Comparison of ENCODE assay signal across 8 cellular contexts in genomic region chr1:36350659-36351171, GRCh38. TPM values are rescaled to one million over a fixed set of nuclear protein-coding genes. Genes with fewer than 3 reads are reported as not detected.
A peak's percentile ranks its signal among the peaks of the same experiment; 100 is the strongest.
DNase-seq lines count a peak whose midpoint lies in the region; ATAC-seq and TF ChIP-seq lines count a peak whose summit lies in the region.

No MANE protein-coding gene starts in this region.

- no peak for TF ChIP-seq CTCF in fibroblast of the aortic adventitia (IDR thresholded peaks at IDR 0.05; ENCODE audit: insufficient read depth, low read length)
- TF ChIP-seq CTCF in gastrocnemius medialis (IDR thresholded peaks at IDR 0.05 in 4 of 5, conservative IDR thresholded peaks at IDR 0.05 in 1 of 5), result no peak

- H3K36me3 ChIP-seq in gastrocnemius medialis, result peaks cover 0 to 83% of the 10 kb centered on the region in 2 donors

- H3K4me3 ChIP-seq in fibroblast of the aortic adventitia (ENCODE audit: low read depth, low read length) (no peak overlapping the region), gastrocnemius medialis (no peak overlapping the region)

- intact Hi-C loops in gastrocnemius medialis (cut with DNase I; ENCODE audit: low total_unique reads), result no loop called here

- peak overlapping the region; percentile 68 to 75 (median 72) for H3K27ac ChIP-seq in gastrocnemius medialis

- DNase-seq in M059J (ENCODE audit: low read depth) (peak; percentile 98), fibroblast of the aortic adventitia (ENCODE audit: low read depth) (peak; percentile 76), gastrocnemius medialis (peak in 1 of 2 donors; percentile 51), NK-92 (lab: John Stamatoyannopoulos, UW; ENCODE audit: unreplicated experiment) (no peak)
- peak; percentile 54 for DNase-seq in activated T-cell treated with anti-CD3 and anti-CD28 coated beads, Interleukin-2, amount 50 U/mL, for 1 hour

- TF ChIP-seq POLR2A in gastrocnemius medialis (IDR thresholded peaks at IDR 0.05), result no peak

- peaks cover 21 to 32% of the 10 kb centered on the region in 2 donors for H3K4me1 ChIP-seq in gastrocnemius medialis

- H3K27me3 ChIP-seq in gastrocnemius medialis, result no peaks in the 10 kb centered on the region

- H3K9me3 ChIP-seq in gastrocnemius medialis, result no peaks in the 10 kb centered on the region

- in situ Hi-C loops in gastrocnemius medialis (cut with MboI; ENCODE audit: low sequenced_read_pairs in 4 of 4), result loop anchor here in 1 of 4 donors (10.0 kb wide), 1 partner anchor 64 kb away; no protein-coding TSS in a partner anchor

- ATAC-seq in gastrocnemius medialis, result peak in 1 of 2 donors; percentile 37
- no peak for ATAC-seq in HG03342 (IDR thresholded peaks at IDR 0.05; ENCODE audit: unreplicated experiment)
- ATAC-seq in GM19023 (IDR thresholded peaks at IDR 0.05; ENCODE audit: unreplicated experiment), result no peak
- ATAC-seq in GM19351 (IDR thresholded peaks at IDR 0.05; ENCODE audit: unreplicated experiment), result no peak

RNA-seq across cellular contexts. Expression of gene EVA1B, which starts 27.3 kb away (rescaled TPM):
- total RNA-seq in M059J (2014; rRNA removed; shearing (Covaris generic)), result 35.8 and 44.5 TPM in 2 replicates
- total RNA-seq in fibroblast of the aortic adventitia (ENCODE audit: low replicate concordance) (167 and 366 TPM in 2 replicates), gastrocnemius medialis (10 to 100 TPM; 10.0 to 19.9 (median 14.8) TPM)

RNA-seq across cellular contexts. Expression of gene STK40, which starts 35.0 kb away (rescaled TPM):
- 13.2 and 21.4 TPM in 2 replicates for total RNA-seq in M059J (2014; rRNA removed; shearing (Covaris generic))
- total RNA-seq in fibroblast of the aortic adventitia (ENCODE audit: low replicate concordance) (7.0 and 12.9 TPM in 2 replicates), gastrocnemius medialis (100 to 1,000 TPM; 109 to 263 (median 211) TPM)

RNA-seq across cellular contexts. Expression of gene SH3D21, which starts 44.5 kb away (rescaled TPM):
- 0.25 TPM in 1 of 2 replicates, not detected in the other for total RNA-seq in M059J (2014; rRNA removed; shearing (Covaris generic))
- total RNA-seq in fibroblast of the aortic adventitia (ENCODE audit: low replicate concordance), result 5.2 and 9.3 TPM in 2 replicates
- total RNA-seq in gastrocnemius medialis, result 1 to 10 TPM in 1 of 4 donors, under 1 TPM in 3; 0.10 to 1.4 (median 0.46) TPM

RNA-seq across cellular contexts. Expression of gene LSM10, which starts 47.0 kb away (rescaled TPM):
- total RNA-seq in M059J (2014; rRNA removed; shearing (Covaris generic)), result 6.8 and 7.6 TPM in 2 replicates
- total RNA-seq in fibroblast of the aortic adventitia (ENCODE audit: low replicate concordance) (3.9 and 9.5 TPM in 2 replicates), gastrocnemius medialis (100 to 1,000 TPM in 2 of 4 donors, 10 to 100 TPM in 2; 56.9 to 129 (median 103) TPM)
